ENCODE assay signal across 8 cellular contexts in the genomic region with DNA sequence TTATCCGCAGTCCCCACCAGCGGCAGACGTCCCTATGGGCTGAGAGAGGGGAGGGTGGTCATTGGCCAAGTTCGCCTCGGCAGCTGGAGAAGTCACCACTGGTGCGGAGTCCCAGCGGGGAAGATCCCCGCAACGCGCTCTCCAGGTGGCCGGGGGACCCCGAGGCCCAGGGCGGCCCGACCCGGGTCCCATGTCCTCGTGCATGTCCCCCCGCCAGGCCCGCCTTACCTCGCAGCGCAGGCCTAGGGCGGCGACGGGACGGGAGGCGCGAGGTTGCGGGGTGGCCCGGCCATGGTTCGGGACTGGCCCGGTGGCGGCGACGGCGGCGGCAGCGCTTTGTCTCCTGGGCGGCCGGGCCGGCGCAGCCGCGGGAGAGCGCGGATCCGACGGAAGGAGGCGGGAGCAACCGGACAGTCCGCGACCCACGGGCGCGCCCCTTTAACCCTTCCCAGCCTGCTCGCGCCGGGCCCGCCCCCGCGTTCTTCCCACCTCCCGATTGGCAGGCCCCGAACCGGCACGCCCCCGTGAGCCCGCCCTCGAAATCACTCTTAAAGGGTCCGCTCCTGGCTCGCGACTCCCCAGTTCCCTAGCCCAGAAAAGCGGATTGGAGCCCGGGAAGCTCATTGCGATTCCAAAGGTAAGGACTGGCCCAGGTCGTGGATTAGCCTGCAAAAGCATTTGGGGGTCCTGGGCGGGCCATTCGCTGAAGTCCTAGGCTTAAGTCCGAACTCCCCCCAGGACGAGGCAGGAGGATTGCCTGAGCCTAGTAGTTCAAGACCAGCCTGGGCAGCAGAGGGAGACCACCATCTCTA. TPM values are rescaled to one million over a fixed set of nuclear protein-coding genes. Genes with fewer than 3 reads are reported as not detected.
DNase-seq lines count a peak whose midpoint lies in the region; ATAC-seq and TF ChIP-seq lines count a peak whose summit lies in the region.

A gene with protein sequence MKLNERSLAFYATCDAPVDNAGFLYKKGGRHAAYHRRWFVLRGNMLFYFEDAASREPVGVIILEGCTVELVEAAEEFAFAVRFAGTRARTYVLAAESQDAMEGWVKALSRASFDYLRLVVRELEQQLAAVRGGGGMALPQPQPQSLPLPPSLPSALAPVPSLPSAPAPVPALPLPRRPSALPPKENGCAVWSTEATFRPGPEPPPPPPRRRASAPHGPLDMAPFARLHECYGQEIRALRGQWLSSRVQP (minus strand): TSS at position 412 of the 812 bp plus-strand sequence. CDS start 5,668 bp downstream, outside the sequence.

- peak within 1 kb of the TSS; percentile 83 for H3K4me3 ChIP-seq in AG04449 (ENCODE audit: low read depth, low read length)

- peak within 1 kb of the TSS; percentile 81 for H3K4me3 Mint-ChIP-seq in chondrocyte (ENCODE audit: unreplicated experiment)

- peak; percentile 74 for ATAC-seq in GM18873 (IDR thresholded peaks at IDR 0.05; ENCODE audit: low FRiP score, unreplicated experiment)
- peak; percentile 87 for ATAC-seq in HG03135 (IDR thresholded peaks at IDR 0.05; ENCODE audit: unreplicated experiment)

- POLR2A ChIA-PET in AG04449 (lab: Yijun Ruan, JAX) = interaction anchor here (0.7 kb wide), 1 partner anchor 95 kb away, joined by 3 read pairs; no protein-coding TSS in a partner anchor

- H3K27ac Mint-ChIP-seq in chondrocyte (ENCODE audit: unreplicated experiment) = peak within 1 kb of the TSS; percentile 73

- no peaks in the 10 kb centered on the region for H3K27me3 Mint-ChIP-seq in chondrocyte (ENCODE audit: low read depth)

- no peaks in the 10 kb centered on the region for H3K9me3 Mint-ChIP-seq in chondrocyte (ENCODE audit: low read depth)

- no peak for TF ChIP-seq CTCF in AG04449 (IDR thresholded peaks at IDR 0.05; ENCODE audit: insufficient read depth, low read length, missing control alignments)
- TF ChIP-seq CTCF in chondrocyte (IDR thresholded peaks at IDR 0.05) = peak; percentile 30

- CTCF ChIA-PET in AG04449 (lab: Yijun Ruan, JAX) = interaction anchor here (1.2 to 4.4 kb wide), 5 partner anchors 14 to 161 kb away, joined by 3 to 33 read pairs (median 5); no protein-coding TSS in a partner anchor

- H3K4me1 Mint-ChIP-seq in chondrocyte (ENCODE audit: low read depth) = peaks cover 17% of the 10 kb centered on the region

- peak; percentile 17 for DNase-seq in AG04449 (ENCODE audit: low read depth, low spot score)
- DNase-seq in NCI-H345 (lab: John Stamatoyannopoulos, UW) = peak; percentile 86
- peak; percentile 70 to 83 for DNase-seq in activated CD4-positive, alpha-beta T cell treated with anti-CD3 and anti-CD28 coated beads for 24 hours (ENCODE audit: low read depth in 2 of 2)
- DNase-seq in chondrocyte (ENCODE audit: low spot score) = no peak
- peak; percentile 83 for DNase-seq in kidney glomerular epithelial cell (lab: John Stamatoyannopoulos, UW)
- peak; percentile 48 to 76 for DNase-seq in stimulated activated CD4-positive, alpha-beta T cell treated with anti-CD3 and anti-CD28 coated beads, Interleukin-15, amount 100 ng/mL, for 1 hour (ENCODE audit: low read depth in 1 of 2, low spot score in 1 of 2)

- no peaks in the 10 kb centered on the region for H3K36me3 Mint-ChIP-seq in chondrocyte (ENCODE audit: low read depth)

RNA-seq across cellular contexts. Expression of the gene that starts here (rescaled TPM):
- 14.2 to 16.0 TPM (median 15.7 TPM) in 3 replicates for total RNA-seq in chondrocyte
